23 cellular contexts compared by ENCODE assay signal in genomic region chr3:132911741-132912415, GRCh38.
DNase-seq lines count a peak whose midpoint lies in the region; ATAC-seq, FAIRE-seq and TF ChIP-seq lines count a peak whose summit lies in the region.
"Had no signal": no experiment of that assay in that cellular context is flagged by ENCODE, and none has a peak within 500 bp of the region (broad histone marks: within the 10 kb centered on the region; RNA-seq: fewer than 3 reads in every experiment).

No MANE protein-coding gene starts in this region.

- H3K4me3 ChIP-seq in K562 (no peak overlapping the region), right cardiac atrium (ENCODE audit: low read length) (no peak overlapping the region)
- H3K4me3 ChIP-seq: colonic mucosa had no signal

- POLR2A ChIA-PET in K562 (lab: Yijun Ruan, JAX) = interaction anchor here (0.6 kb wide), 1 partner anchor 15 kb away, joined by 4 read pairs; no protein-coding TSS in a partner anchor

- peak overlapping the region; percentile 50 for H3K4me2 ChIP-seq in K562 (ENCODE audit: insufficient read depth, low read length)
- H3K4me2 ChIP-seq: KMS-11 had no signal

- in situ Hi-C loops in K562 (cut with MboI) = no loop called here

- peak; percentile 59 for FAIRE-seq in K562 (lab: Jason Lieb, UNC)
- FAIRE-seq: H54 had no signal

- H3K4me1 ChIP-seq in K562 (replicated peaks in 1 of 2; ENCODE audit: control insufficient read depth in 2 of 2, insufficient read depth in 2 of 2, low read length in 2 of 2) (peaks cover 0 to 7% of the 10 kb centered on the region in 2 experiments; a peak in 3 of 5 replicates), right cardiac atrium (ENCODE audit: control insufficient read depth, insufficient read depth, low read length) (no peaks in the 10 kb centered on the region)
- H3K4me1 ChIP-seq: colonic mucosa had no signal

- WGBS in K562 (ENCODE audit: insufficient coverage, low coverage, missing lambda C conversion rate) = 10% methylated on average over 4 of the region's 4 CpGs
- WGBS in right cardiac atrium = 56% methylated on average over 4 of the region's 4 CpGs

- intact Hi-C loops in K562 (cut with micrococcal nuclease) = no loop called here
- intact Hi-C loops in right cardiac atrium (cut with DNase I) = no loop called here

- no peak for TF ChIP-seq POLR2A in K562 (conservative IDR thresholded peaks at IDR 0.05)

- ATAC-seq in K562 = peak; percentile 74
- ATAC-seq in right cardiac atrium = peak; percentile 47 to 61
- ATAC-seq: activated T-cell treated with anti-CD3 and anti-CD28 coated beads, Interleukin-2, amount 50 U/mL, for 4 hours; sciatic nerve had no signal

- peak overlapping the region; percentile 78 for H2AFZ ChIP-seq in K562 (ENCODE audit: low read depth, low read length)

- no peaks in the 10 kb centered on the region for H4K20me1 ChIP-seq in K562 (replicated peaks; ENCODE audit: control insufficient read depth, insufficient read depth, low read length)

- H3K9ac ChIP-seq in K562 (ENCODE audit: insufficient read depth in 1 of 2, low read depth in 2 of 2, low read length in 2 of 2) = no peak overlapping the region
- H3K9ac ChIP-seq: KMS-11 had no signal

- TF ChIP-seq RAD21 in K562 (CRISPR knock-in tag; conservative IDR thresholded peaks at IDR 0.05 in 1 of 2, IDR thresholded peaks at IDR 0.05 in 1 of 2) = no peak

- no peaks in the 10 kb centered on the region for H3K9me3 ChIP-seq in K562 (replicated peaks; ENCODE audit: control insufficient read depth, insufficient read depth, low read depth, low read length)
- no peaks in the 10 kb centered on the region for H3K9me3 ChIP-seq in right cardiac atrium (ENCODE audit: control insufficient read depth, low read length)
- H3K9me3 ChIP-seq: colonic mucosa had no signal

- no peaks in the 10 kb centered on the region for H3K27me3 ChIP-seq in K562 (ENCODE audit: control insufficient read depth in 2 of 2, insufficient read depth in 2 of 2, low read length in 2 of 2)
- H3K27me3 ChIP-seq in right cardiac atrium (ENCODE audit: control insufficient read depth, insufficient read depth) = no peaks in the 10 kb centered on the region
- H3K27me3 ChIP-seq: colonic mucosa had no signal

- H3K79me2 ChIP-seq in K562 (ENCODE audit: control insufficient read depth, insufficient read depth, low read length) = no peaks in the 10 kb centered on the region

- TF ChIP-seq EP300 in K562 (IDR thresholded peaks at IDR 0.05; ENCODE audit: low read length) = peak; percentile 76

- H3K27ac ChIP-seq in K562 (ENCODE audit: extremely low read depth, low read depth, low read length) (peak overlapping the region; percentile 72), right cardiac atrium (ENCODE audit: low read length) (no peak overlapping the region)
- H3K27ac ChIP-seq: 22Rv1, colonic mucosa, KMS-11, RWPE1 had no signal

- H3K36me3 ChIP-seq in K562 (ENCODE audit: control insufficient read depth, insufficient read depth, low read length) = no peaks in the 10 kb centered on the region
- H3K36me3 ChIP-seq: colonic mucosa had no signal

- TF ChIP-seq CTCF in K562 (IDR thresholded peaks at IDR 0.05 in 2 of 3, conservative IDR thresholded peaks at IDR 0.05 in 1 of 3; ENCODE audit: insufficient read depth in 2 of 3, low read depth in 1 of 3, low read length in 3 of 3) = no peak

- DNase-seq in NCI-H2171 treated with DMSO at 0.1 percent for 48 hours (lab: John Stamatoyannopoulos, UW) (peak; percentile 13), NCI-H2171 (lab: John Stamatoyannopoulos, UW) (no peak), K562 (ENCODE audit: extremely low read depth in 1 of 4, low spot score in 3 of 4) (peak in 2 of 4 experiments; percentile 8 to 20), right cardiac atrium (no peak), smooth muscle cell of the brain vasculature (ENCODE audit: low read depth, low spot score) (peak; percentile 32), NCI-H1417 (lab: John Stamatoyannopoulos, UW) (no peak), pons (ENCODE audit: low spot score) (no peak)
- no peak for DNase-seq in stimulated activated CD8-positive, alpha-beta memory T cell treated with anti-CD3 and anti-CD28 coated beads, Interleukin-4, amount 100 ng/mL, for 48 hours
- DNase-seq: activated CD4-positive, CD25-positive, alpha-beta regulatory T cell treated with anti-CD3 and anti-CD28 coated beads, Interleukin-2, amount 50 U/mL, for 72 hours; activated CD8-positive, alpha-beta memory T cell treated with anti-CD3 and anti-CD28 coated beads for 24 hours; activated naive CD4-positive, alpha-beta T cell treated with anti-CD3 and anti-CD28 coated beads, Interleukin-2, amount 10 ng/mL, durations not matched to agents 7 days and 5 days; activated T-cell treated with anti-CD3 and anti-CD28 coated beads, Interleukin-2, amount 50 U/mL, for 4 hours; aorta; colonic mucosa; endodermal cell; immature natural killer cell; NCI-H2029 treated with DMSO at 0.1 percent for 48 hours; stimulated activated CD4-positive, alpha-beta T cell treated with anti-CD3 and anti-CD28 coated beads, Interleukin-2, amount 100 ng/mL, for 48 hours had no signal

- BruUV-seq in K562 (replicated peaks; lab: Mats Ljungman, UMichigan) = no TSS peak

- no peaks in the 10 kb centered on the region for H3K9me1 ChIP-seq in K562 (ENCODE audit: control insufficient read depth, insufficient read depth, low read length)

- CTCF ChIA-PET in K562 (lab: Yijun Ruan, JAX; ENCODE audit: low intra/inter-chr PET ratio) = no interaction called here

TF ChIP-seq in K562, 482 proteins besides CTCF, POLR2A, EP300 and RAD21 (continues in another document):
- TF ChIP-seq CEBPG (CRISPR knock-in tag; IDR thresholded peaks at IDR 0.05) = no peak
- TF ChIP-seq CEBPG (tag; conservative IDR thresholded peaks at IDR 0.05 in 1 of 2, IDR thresholded peaks at IDR 0.05 in 1 of 2) = no peak
- TF ChIP-seq EHMT2 (IDR thresholded peaks at IDR 0.05) = no peak
- TF ChIP-seq ZNF217 (CRISPR knock-in tag; IDR thresholded peaks at IDR 0.05) = no peak
- TF ChIP-seq NR2C2 (CRISPR knock-in tag; IDR thresholded peaks at IDR 0.05) = no peak
- TF ChIP-seq NR2C2 (tag; IDR thresholded peaks at IDR 0.05) = no peak
- TF ChIP-seq ZBTB33 (CRISPR knock-in tag; IDR thresholded peaks at IDR 0.05) = no peak
- no peak for TF ChIP-seq ZFP91 (CRISPR knock-in tag; IDR thresholded peaks at IDR 0.05)
- TF ChIP-seq MAFF (IDR thresholded peaks at IDR 0.05; ENCODE audit: low read length) = peak; percentile 7; the same call in 1 of the 2 replicates
- 0 out of 2 replicates have a peak, but pooled peaks have one; percentile 9 for TF ChIP-seq ARID1B (IDR thresholded peaks at IDR 0.05)
- no peak for TF ChIP-seq SPI1 (IDR thresholded peaks at IDR 0.05; ENCODE audit: borderline replicate concordance, low read depth, low read length)
- no peak for TF ChIP-seq TRIM28 (IDR thresholded peaks at IDR 0.05)
- 0 out of 2 replicates have a peak, but pooled peaks have one; percentile 3 for TF ChIP-seq C11orf30 (IDR thresholded peaks at IDR 0.05; ENCODE audit: low read depth)
- TF ChIP-seq SMAD4 (CRISPR knock-in tag; conservative IDR thresholded peaks at IDR 0.05) = peak; percentile 17; the same call in 1 of the 2 replicates
- no peak for TF ChIP-seq ZNF280B (CRISPR knock-in tag; IDR thresholded peaks at IDR 0.05)
- peak; percentile 35; the same call in 1 of the 2 replicates for TF ChIP-seq NFE2 (IDR thresholded peaks at IDR 0.05; ENCODE audit: low read depth)
- TF ChIP-seq HDAC6 (IDR thresholded peaks at IDR 0.05; ENCODE audit: low read depth, low read length) = no peak
- no peak for TF ChIP-seq GABPB1 (CRISPR knock-in tag; IDR thresholded peaks at IDR 0.05)
- no peak for TF ChIP-seq RFX5 (IDR thresholded peaks at IDR 0.05; ENCODE audit: low read depth, low read length)
- TF ChIP-seq GTF2F1 (IDR thresholded peaks at IDR 0.05; ENCODE audit: low read depth, low read length) = no peak
- TF ChIP-seq RUNX1 (IDR thresholded peaks at IDR 0.05; ENCODE audit: low read depth) = no peak

Comparison
In these comparisons a context has a peak if more than half of its experiments do, and no peak if none do; other contexts are left out.
1. DNase-seq: peak in NCI-H2171 treated with DMSO at 0.1 percent for 48 hours (single experiment) and smooth muscle cell of the brain vasculature (single experiment); none in NCI-H2171 (single experiment), right cardiac atrium (0 of 3), NCI-H1417 (0 of 3), stimulated activated CD8-positive, alpha-beta memory T cell treated with anti-CD3 and anti-CD28 coated beads, Interleukin-4, amount 100 ng/mL, for 48 hours (single experiment) and pons (single experiment).